19 cellular contexts compared by ENCODE assay signal in genomic region chr9:6440405-6440804, GRCh38.
"Had no signal": no experiment of that assay in that cellular context is flagged by ENCODE, and none has a peak within 500 bp of the region (broad histone marks: within the 10 kb centered on the region; RNA-seq: fewer than 3 reads in every experiment).

No MANE protein-coding gene starts in this region.

- DNase-seq: Karpas-422, KG1, MM.1S, NCI-H1092 treated with DMSO at 0.1 percent for 48 hours, NCI-H1436, NCI-H187, NCI-H2029, NCI-H2081 treated with DMSO at 0.1 percent for 48 hours, NCI-H2171, NCI-H226, NCI-H510A, NCI-H524 treated with DMSO at 0.1 percent for 48 hours, NCI-H69, NCI-H774, Right ventricle myocardium superior, RPMI8226, SIG-M5 had no signal

- H3K4me3 ChIP-seq: SJSA1, SK-N-MC had no signal

- H3K9me3 ChIP-seq: SJSA1 had no signal

- H3K4me1 ChIP-seq: SJSA1 had no signal

- H3K27ac ChIP-seq: SJSA1, SK-N-MC had no signal

- H3K36me3 ChIP-seq: SJSA1 had no signal

- H3K27me3 ChIP-seq: SJSA1 had no signal
